8 cellular contexts compared by ENCODE assay signal in genomic region chr12:111405856-111406473, GRCh38. TPM values are rescaled to one million over a fixed set of nuclear protein-coding genes. Genes with fewer than 3 reads are reported as not detected.
DNase-seq lines count a peak whose midpoint lies in the region; ATAC-seq and TF ChIP-seq lines count a peak whose summit lies in the region.

TSS of gene SH2B3 (plus strand) at chr12:111405923. CDS start at chr12:111418146, 12,223 bp downstream.

- H3K4ac ChIP-seq in mesenchymal stem cell (ENCODE audit: low read depth in 1 of 2, low read length in 2 of 2) = peak within 1 kb of the TSS; percentile 87 to 97

- peak within 1 kb of the TSS; percentile 97 for H2BK120ac ChIP-seq in mesenchymal stem cell (ENCODE audit: low read depth, low read length)

- peak within 1 kb of the TSS in 1 of 2 experiments; percentile 99 for H3K14ac ChIP-seq in mesenchymal stem cell (ENCODE audit: low read length in 2 of 2)

- no peaks in the 10 kb centered on the region for H3K9me3 ChIP-seq in mesenchymal stem cell (ENCODE audit: control insufficient read depth, low read length)

- intact Hi-C loops in T-helper 2 cell treated with Interferon-gamma antibody and Interleukin-4, amounts not matched to agents 100 ng/mL and 5 ng/mL, for 36 hours (cut with micrococcal nuclease) = loop anchor here (1.0 to 5.0 kb wide), 5 partner anchors 24 to 281 kb away; partner anchors contain the start of genes ACAD10, ATXN2 and BRAP

- H3K18ac ChIP-seq in mesenchymal stem cell (ENCODE audit: low read depth in 1 of 2, low read length in 2 of 2) = peak within 1 kb of the TSS; percentile 96 to 100

- H4K91ac ChIP-seq in mesenchymal stem cell (ENCODE audit: low read length) = peak within 1 kb of the TSS; percentile 95

- peaks cover 3% of the 10 kb centered on the region for H3K79me1 ChIP-seq in mesenchymal stem cell (replicated peaks; ENCODE audit: low read length, poor library complexity, severe bottlenecking)

- TF ChIP-seq CTCF in subcutaneous adipose tissue (IDR thresholded peaks at IDR 0.05; ENCODE audit: low read depth) = no peak

- H2AFZ ChIP-seq in mesenchymal stem cell (ENCODE audit: low read depth, low read length) = peak within 1 kb of the TSS; percentile 58

- H3K27me3 ChIP-seq in mesenchymal stem cell (ENCODE audit: control insufficient read depth in 1 of 2, insufficient read depth in 1 of 2, low read length in 2 of 2) = no peaks in the 10 kb centered on the region

- H2BK5ac ChIP-seq in mesenchymal stem cell (ENCODE audit: low read depth, low read length, poor library complexity, severe bottlenecking) = peak within 1 kb of the TSS; percentile 70

- H3K36me3 ChIP-seq in mesenchymal stem cell (ENCODE audit: control insufficient read depth in 1 of 2, insufficient read depth in 2 of 2, low read depth in 1 of 2, low read length in 2 of 2) = peaks cover 0 to 4% of the 10 kb centered on the region in 2 experiments

- peak within 1 kb of the TSS; percentile 87 for H2BK15ac ChIP-seq in mesenchymal stem cell (ENCODE audit: low read depth, poor library complexity, severe bottlenecking)

- H2BK12ac ChIP-seq in mesenchymal stem cell (ENCODE audit: low read length in 2 of 2) = peak within 1 kb of the TSS; percentile 55 to 93

- peak within 1 kb of the TSS; percentile 92 to 98 for H3K4me3 ChIP-seq in mesenchymal stem cell (ENCODE audit: insufficient read depth in 1 of 2, low read depth in 1 of 2, low read length in 2 of 2)

- peak within 1 kb of the TSS; percentile 65 for H2AK5ac ChIP-seq in mesenchymal stem cell (ENCODE audit: low read length, severe bottlenecking)

- H3K27ac ChIP-seq in cingulate gyrus (ENCODE audit: low read depth, low read length) = peak within 1 kb of the TSS; percentile 72
- peak within 1 kb of the TSS; percentile 94 for H3K27ac ChIP-seq in mesenchymal stem cell (ENCODE audit: low read length, poor library complexity, severe bottlenecking)

- peak within 1 kb of the TSS; percentile 96 for H4K8ac ChIP-seq in mesenchymal stem cell (ENCODE audit: low read length)

- DNase-seq in NCI-H1436 (lab: John Stamatoyannopoulos, UW) (peak; percentile 37), NCI-H1436 treated with DMSO at 0.1 percent for 48 hours (lab: John Stamatoyannopoulos, UW) (no peak), mesenchymal stem cell (no peak), iPS-NIHi11 (ENCODE audit: low spot score) (no peak)

- peak within 1 kb of the TSS; percentile 93 for H3K9ac ChIP-seq in mesenchymal stem cell (ENCODE audit: low read length)

- peaks cover 45% of the 10 kb centered on the region for H3K4me1 ChIP-seq in mesenchymal stem cell (ENCODE audit: control insufficient read depth, insufficient read depth, low read depth, low read length)

- peak; percentile 8 for ATAC-seq in HG03097 (IDR thresholded peaks at IDR 0.05; ENCODE audit: low FRiP score, unreplicated experiment)

- H3K23ac ChIP-seq in mesenchymal stem cell (ENCODE audit: low read length in 2 of 2) = peak within 1 kb of the TSS; percentile 91 to 98

- peak within 1 kb of the TSS; percentile 74 for H3K4me2 ChIP-seq in mesenchymal stem cell (ENCODE audit: low read length, poor library complexity, severe bottlenecking)

- under 1% methylated on average over 25 of the region's 80 CpGs for WGBS in mesenchymal stem cell

RNA-seq across cellular contexts. Expression of gene SH2B3, which starts in this region (rescaled TPM):
- total RNA-seq in T-helper 2 cell treated with Interferon-gamma antibody and Interleukin-4, amounts not matched to agents 100 ng/mL and 5 ng/mL, for 36 hours = 39.5 and 40.3 TPM in 2 replicates
- polyA plus RNA-seq in mesenchymal stem cell (2013, experiment 1 of 2) = 50.8 TPM
- 50.3 TPM for polyA plus RNA-seq in mesenchymal stem cell (2013, experiment 2 of 2)
- 10 to 100 TPM; 19.4 to 43.2 (median 30.4) TPM for total RNA-seq in subcutaneous adipose tissue
